ENCODE assay signal across 14 cellular contexts in the genomic region with DNA sequence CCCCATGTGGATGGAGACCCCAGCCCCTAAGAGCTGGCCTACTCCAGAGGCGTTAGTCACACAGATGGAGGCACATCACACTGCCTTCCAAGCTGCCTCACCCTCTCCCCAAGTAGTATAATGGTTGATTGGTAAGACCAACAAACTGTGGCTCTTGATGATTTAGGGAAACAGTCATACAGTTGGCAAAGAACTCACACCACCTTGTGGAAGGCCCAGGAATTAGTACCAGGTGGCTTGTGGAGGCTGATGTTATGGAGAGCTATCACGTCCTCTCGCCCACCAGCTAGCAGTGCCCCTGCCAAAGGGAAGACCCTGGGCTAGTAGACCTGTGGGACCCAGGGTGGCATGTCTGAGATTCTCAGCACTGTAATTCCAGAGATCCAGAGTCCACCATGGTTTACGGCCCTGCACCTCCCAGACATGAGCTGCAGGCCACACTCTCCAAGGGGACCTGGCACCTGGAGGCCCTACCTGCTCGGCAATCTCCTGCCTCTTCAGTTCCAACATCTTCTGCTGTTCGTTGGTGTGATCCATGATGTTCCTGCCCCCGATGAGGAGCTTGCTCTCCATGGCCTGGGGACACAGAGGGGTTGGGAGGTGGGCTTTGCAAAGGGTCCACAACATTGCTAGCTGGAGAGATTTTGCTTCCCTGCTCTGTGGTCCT. TPM values are rescaled to one million over a fixed set of nuclear protein-coding genes. Genes with fewer than 3 reads are reported as not detected.
A peak's percentile ranks its signal among the peaks of the same experiment; 100 is the strongest.
DNase-seq lines count a peak whose midpoint lies in the region; ATAC-seq and TF ChIP-seq lines count a peak whose summit lies in the region.
"Had no signal": no experiment of that assay in that cellular context is flagged by ENCODE, and none has a peak within 500 bp of the region (broad histone marks: within the 10 kb centered on the region; RNA-seq: fewer than 3 reads in every experiment).

No MANE protein-coding gene starts in this region.

- no peak overlapping the region for H3K4me3 ChIP-seq in GM06990 (replicated peaks; ENCODE audit: low read depth, low read length)
- no peak overlapping the region for H3K4me3 ChIP-seq in H7 (ENCODE audit: insufficient read depth, low read depth, low read length)
- no peak overlapping the region for H3K4me3 ChIP-seq in PC-3 (ENCODE audit: low read length)
- H3K4me3 ChIP-seq in CD8-positive, alpha-beta memory T cell (ENCODE audit: low read length): no peak overlapping the region
- H3K4me3 ChIP-seq: left lung, MG63 had no signal

- DNase-seq in GM06990 (ENCODE audit: extremely low read depth, insufficient read length) (no peak), H7 (peak; percentile 30), PC-3 (peak; percentile 39), erythroblast (lab: John Stamatoyannopoulos, UW) (peak; percentile 16 to 17), NCI-H510A (lab: John Stamatoyannopoulos, UW) (no peak)
- DNase-seq in CD8-positive, alpha-beta memory T cell: no peak
- DNase-seq: activated CD8-positive, alpha-beta memory T cell treated with anti-CD3 and anti-CD28 coated beads for 24 hours; activated gamma-delta T cell; left lung; MG63; NCI-H446; T-helper 9 cell had no signal

- POLR2A ChIA-PET in PC-3 (lab: Charles Lee; ENCODE audit: unreplicated experiment): no interaction called here
- POLR2A ChIA-PET in CD8-positive, alpha-beta memory T cell (lab: Charles Lee): no interaction called here

- BruUV-seq in PC-3 (replicated peaks; lab: Mats Ljungman, UMichigan): no TSS peak

- TF ChIP-seq CTCF in GM06990 (IDR thresholded peaks at IDR 0.05; ENCODE audit: insufficient read depth, low read length, poor library complexity, severe bottlenecking): peak; percentile 34
- peak; percentile 44 for TF ChIP-seq CTCF in PC-3 (conservative IDR thresholded peaks at IDR 0.05; ENCODE audit: low read depth, low read length)

- no peak overlapping the region for H3K9ac ChIP-seq in PC-3 (ENCODE audit: low read length)

- no peaks in the 10 kb centered on the region for H3K9me3 Mint-ChIP-seq in CD8-positive, alpha-beta memory T cell
- H3K9me3 Mint-ChIP-seq: nephron had no signal

- H3K36me3 Mint-ChIP-seq in CD8-positive, alpha-beta memory T cell: no peaks in the 10 kb centered on the region

- H3K4me1 ChIP-seq in PC-3 (ENCODE audit: insufficient read depth, low read length): peaks cover 27% of the 10 kb centered on the region
- H3K4me1 ChIP-seq in CD8-positive, alpha-beta memory T cell (ENCODE audit: insufficient read depth, low read length): no peaks in the 10 kb centered on the region

- no peak for TF ChIP-seq POLR2A in erythroblast (IDR thresholded peaks at IDR 0.05; ENCODE audit: low read length)

- CTCF ChIA-PET in PC-3 (lab: Charles Lee): no interaction called here
- CTCF ChIA-PET in CD8-positive, alpha-beta memory T cell (lab: Charles Lee): interaction anchor here (1.1 to 2.3 kb wide), 2 partner anchors 35 to 104 kb away, joined by 4 to 7 read pairs; no protein-coding TSS in a partner anchor

- H3F3A ChIP-seq in PC-3 (ENCODE audit: low read length, unreplicated experiment): peaks cover 1% of the 10 kb centered on the region

- H3K9me2 ChIP-seq in PC-3 (replicated peaks; ENCODE audit: low read length): no peaks in the 10 kb centered on the region

- intact Hi-C loops in PC-3 (cut with micrococcal nuclease): no loop called here

- peak overlapping the region in 1 of 8 donors; percentile 74 for H3K27ac Mint-ChIP-seq in CD8-positive, alpha-beta memory T cell
- H3K27ac Mint-ChIP-seq: nephron had no signal

- ATAC-seq in PC-3 (no peak), GM21367 (IDR thresholded peaks at IDR 0.05; ENCODE audit: unreplicated experiment) (no peak)
- ATAC-seq: left lung had no signal

- no peaks in the 10 kb centered on the region for H4K20me1 ChIP-seq in PC-3 (ENCODE audit: low read length)

- no peak overlapping the region for H3K4me3 Mint-ChIP-seq in CD8-positive, alpha-beta memory T cell
- H3K4me3 Mint-ChIP-seq: nephron had no signal

- peaks cover 3 to 9% (median 6%) of the 10 kb centered on the region in 3 donors for H3K4me1 Mint-ChIP-seq in CD8-positive, alpha-beta memory T cell
- H3K4me1 Mint-ChIP-seq: nephron had no signal

- H3K4me2 ChIP-seq in PC-3 (ENCODE audit: low read length): no peak overlapping the region

- no peak overlapping the region for H3K27ac ChIP-seq in PC-3 (ENCODE audit: low read length)
- no peak overlapping the region for H3K27ac ChIP-seq in CD8-positive, alpha-beta memory T cell (ENCODE audit: low read depth, low read length)
- H3K27ac ChIP-seq: left lung had no signal

- H3K27me3 ChIP-seq in GM06990 (replicated peaks; ENCODE audit: control insufficient read depth, insufficient read depth, low read length) (no peaks in the 10 kb centered on the region), H7 (ENCODE audit: control insufficient read depth, insufficient read depth, low read length) (no peaks in the 10 kb centered on the region), PC-3 (ENCODE audit: low read length) (no peaks in the 10 kb centered on the region)
- no peaks in the 10 kb centered on the region for H3K27me3 ChIP-seq in CD8-positive, alpha-beta memory T cell (ENCODE audit: insufficient read depth, low read length, poor library complexity, severe bottlenecking)
- H3K27me3 ChIP-seq: left lung, MG63 had no signal

- H3K36me3 ChIP-seq in GM06990 (ENCODE audit: control insufficient read depth, insufficient read depth, low read length) (no peaks in the 10 kb centered on the region), H7 (replicated peaks; ENCODE audit: control insufficient read depth, insufficient read depth, low read length) (0 out of 2 replicates have a peak, but pooled peaks cover 2% of the 10 kb centered on the region), PC-3 (ENCODE audit: low read depth, low read length) (no peaks in the 10 kb centered on the region)
- H3K36me3 ChIP-seq in CD8-positive, alpha-beta memory T cell (ENCODE audit: insufficient read depth, low read length): no peaks in the 10 kb centered on the region
- H3K36me3 ChIP-seq: left lung, MG63 had no signal

- H3K9me3 ChIP-seq in PC-3 (ENCODE audit: low read length): no peaks in the 10 kb centered on the region
- H3K9me3 ChIP-seq in CD8-positive, alpha-beta memory T cell (ENCODE audit: low read length): no peaks in the 10 kb centered on the region
- H3K9me3 ChIP-seq: left lung, MG63 had no signal

- H2AFZ ChIP-seq in PC-3 (ENCODE audit: low read length): no peak overlapping the region

- no peaks in the 10 kb centered on the region for H3K79me2 ChIP-seq in PC-3 (ENCODE audit: low read length)

- no peaks in the 10 kb centered on the region for H3K27me3 Mint-ChIP-seq in CD8-positive, alpha-beta memory T cell

RNA-seq across cellular contexts. Expression of a gene that starts 26.3 kb away (rescaled TPM):
- total RNA-seq in H7 (2014; rRNA removed; shearing (Covaris generic)): 24.7 and 27.5 TPM in 2 replicates
- 12.8 and 20.1 TPM in 2 replicates for total RNA-seq in PC-3 (2014; rRNA removed)
- 1 to 10 TPM; 4.9 to 5.5 TPM for total RNA-seq in CD8-positive, alpha-beta memory T cell
- 1.5 TPM for polyA plus RNA-seq in CD8-positive, alpha-beta memory T cell

Comparison
In these comparisons a context has a peak if more than half of its experiments do, and no peak if none do; other contexts are left out.
1. DNase-seq: peak in H7 (single experiment), PC-3 (single experiment) and erythroblast (2 of 2); none in GM06990 (single experiment), CD8-positive, alpha-beta memory T cell (0 of 5) and NCI-H510A (single experiment).